Comparison of ENCODE assay signal across 25 cellular contexts in the genomic region with DNA sequence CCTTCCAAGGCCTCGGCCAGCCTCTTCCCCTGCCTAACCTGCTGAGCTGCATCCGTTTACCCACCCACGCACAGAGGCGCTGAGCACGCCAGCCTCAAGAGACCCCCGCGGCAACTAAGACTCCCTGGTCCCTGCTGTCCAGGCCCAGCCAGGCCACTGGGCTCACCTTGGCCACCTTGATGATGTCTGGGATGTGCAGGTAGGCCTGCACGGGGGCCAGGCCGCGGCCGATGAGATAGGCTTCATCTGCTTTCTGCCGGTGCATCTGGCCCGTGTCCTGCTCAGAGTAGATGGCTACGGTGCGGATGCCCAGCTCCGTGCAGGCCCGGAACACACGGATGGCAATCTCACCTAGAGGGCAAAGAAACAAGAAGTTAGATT.
"Had no signal": no experiment of that assay in that cellular context is flagged by ENCODE, and none has a peak within 500 bp of the region (broad histone marks: within the 10 kb centered on the region; RNA-seq: fewer than 3 reads in every experiment).

No MANE protein-coding gene starts in this region.

- ATAC-seq: effector memory CD8-positive, alpha-beta T cell; esophagus mucosa; gastrocnemius medialis; heart right ventricle; left cardiac atrium; lower lobe of right lung; mucosa of descending colon had no signal

- H3K4me3 Mint-ChIP-seq: dendritic cell treated with granulocyte-macrophage colony-stimulating factor and Interleukin-4, amounts not matched to agents 40 ng/mL and 50 ng/mL, for 4 days; effector memory CD8-positive, alpha-beta T cell; endodermal cell; mesothelial cell of epicardium had no signal

- H3K36me3 Mint-ChIP-seq: mesothelial cell of epicardium had no signal

- H3K9me3 ChIP-seq: colonic mucosa, esophagus squamous epithelium, gastrocnemius medialis, heart right ventricle, left ventricle myocardium inferior, lower lobe of right lung, mucosa of descending colon had no signal

- H3K4me1 ChIP-seq: colonic mucosa, left ventricle myocardium inferior, lower lobe of right lung had no signal

- H3K9me3 Mint-ChIP-seq: dendritic cell treated with granulocyte-macrophage colony-stimulating factor and Interleukin-4, amounts not matched to agents 40 ng/mL and 50 ng/mL, for 4 days; effector memory CD8-positive, alpha-beta T cell; endodermal cell; mesothelial cell of epicardium had no signal

- H3K27me3 ChIP-seq: colonic mucosa, esophagus squamous epithelium, gastrocnemius medialis, heart right ventricle had no signal

- H3K4me3 ChIP-seq: colonic mucosa, esophagus squamous epithelium, gastrocnemius medialis, heart right ventricle, left ventricle myocardium inferior, lower lobe of right lung, mucosa of descending colon had no signal

- H3K27ac ChIP-seq: colonic mucosa, epithelial cell of prostate, esophagus squamous epithelium, gastrocnemius medialis, heart right ventricle, left ventricle myocardium inferior, lower lobe of right lung had no signal

- H3K36me3 ChIP-seq: colonic mucosa, left ventricle myocardium inferior had no signal

- FAIRE-seq: endometrium, islet of Langerhans, keratinocyte had no signal

- DNase-seq: colonic mucosa; cortex of kidney; effector CD8-positive, alpha-beta T cell; effector memory CD8-positive, alpha-beta T cell; endodermal cell; erythroblast; esophagus squamous epithelium; foreskin fibroblast; foreskin melanocyte; gastrocnemius medialis; glutamatergic neuron; heart right ventricle; hippocampal formation; left cardiac atrium; left ventricle myocardium inferior; lower lobe of right lung; mesenchymal stem cell had no signal

- H3K27ac Mint-ChIP-seq: dendritic cell treated with granulocyte-macrophage colony-stimulating factor and Interleukin-4, amounts not matched to agents 40 ng/mL and 50 ng/mL, for 4 days; effector memory CD8-positive, alpha-beta T cell; endodermal cell; mesothelial cell of epicardium had no signal
